12 cellular contexts compared by ENCODE assay signal in genomic region chr13:36343766-36344165, GRCh38. TPM values are rescaled to one million over a fixed set of nuclear protein-coding genes. Genes with fewer than 3 reads are reported as not detected.
DNase-seq lines count a peak whose midpoint lies in the region; ATAC-seq and TF ChIP-seq lines count a peak whose summit lies in the region.
"Had no signal": no experiment of that assay in that cellular context is flagged by ENCODE, and none has a peak within 500 bp of the region (broad histone marks: within the 10 kb centered on the region; RNA-seq: fewer than 3 reads in every experiment).

No MANE protein-coding gene starts in this region.

- H3K27ac Mint-ChIP-seq in CD4-positive, CD25-positive, alpha-beta regulatory T cell: peak overlapping the region in 2 of 3 donors; percentile 62 to 75
- no peak overlapping the region for H3K27ac Mint-ChIP-seq in neural crest cell (ENCODE audit: unreplicated experiment)

- H3K4me3 Mint-ChIP-seq in CD4-positive, CD25-positive, alpha-beta regulatory T cell: peak overlapping the region; percentile 26 to 71 (median 65)
- peak overlapping the region; percentile 99 for H3K4me3 Mint-ChIP-seq in neural crest cell

- intact Hi-C loops in dorsolateral prefrontal cortex (cut with DNase I): no loop called here

- peaks cover 4% of the 10 kb centered on the region for H3K36me3 Mint-ChIP-seq in CD4-positive, CD25-positive, alpha-beta regulatory T cell
- no peaks in the 10 kb centered on the region for H3K36me3 Mint-ChIP-seq in neural crest cell (ENCODE audit: low read depth)

- peaks cover 18% of the 10 kb centered on the region for H3K4me1 ChIP-seq in CD4-positive, CD25-positive, alpha-beta regulatory T cell (ENCODE audit: control insufficient read depth, insufficient read depth, low read length, poor library complexity, severe bottlenecking)

- H3K27me3 ChIP-seq in CD4-positive, CD25-positive, alpha-beta regulatory T cell (ENCODE audit: control insufficient read depth, insufficient read depth, low read length): no peaks in the 10 kb centered on the region
- H3K27me3 ChIP-seq in dorsolateral prefrontal cortex: no peaks in the 10 kb centered on the region
- H3K27me3 ChIP-seq: spleen had no signal

- DNase-seq in CD4-positive, CD25-positive, alpha-beta regulatory T cell: no peak
- DNase-seq in OCI-M1 (lab: John Stamatoyannopoulos, UW) (peak; percentile 59), dorsolateral prefrontal cortex (no peak), neural crest cell (ENCODE audit: low read depth, low spot score) (no peak), NCI-H146 treated with DMSO at 0.1 percent for 48 hours (lab: John Stamatoyannopoulos, UW; ENCODE audit: unreplicated experiment) (no peak), NCI-H1436 (lab: John Stamatoyannopoulos, UW) (no peak)
- DNase-seq in stimulated activated CD8-positive, alpha-beta memory T cell treated with anti-CD3 and anti-CD28 coated beads, Interleukin-4, amount 100 ng/mL, for 48 hours: no peak
- DNase-seq: activated naive CD4-positive, alpha-beta T cell treated with Interleukin-2 at 50 U/mL for 16 hours; DMS 273 treated with DMSO at 0.1 percent for 48 hours; spleen had no signal

- no peak for ATAC-seq in CD4-positive, CD25-positive, alpha-beta regulatory T cell (ENCODE audit: low read depth in 2 of 2)
- no peak for ATAC-seq in HG03469 (IDR thresholded peaks at IDR 0.05; ENCODE audit: unreplicated experiment)
- ATAC-seq: left lobe of liver had no signal

- peaks cover 0 to 2% (median 0%) of the 10 kb centered on the region in 7 donors for H3K9me3 Mint-ChIP-seq in CD4-positive, CD25-positive, alpha-beta regulatory T cell
- H3K9me3 Mint-ChIP-seq in neural crest cell: no peaks in the 10 kb centered on the region

- peaks cover 22% of the 10 kb centered on the region for H3K27me3 Mint-ChIP-seq in CD4-positive, CD25-positive, alpha-beta regulatory T cell
- no peaks in the 10 kb centered on the region for H3K27me3 Mint-ChIP-seq in neural crest cell (ENCODE audit: low read depth)

- H3K4me3 ChIP-seq in CD4-positive, CD25-positive, alpha-beta regulatory T cell (ENCODE audit: low read depth, low read length): no peak overlapping the region
- H3K4me3 ChIP-seq in dorsolateral prefrontal cortex: peak overlapping the region in 49 of 59 donors; percentile 66 to 94 (median 83)

- peaks cover 17 to 55% (median 26%) of the 10 kb centered on the region in 4 donors for H3K4me1 Mint-ChIP-seq in CD4-positive, CD25-positive, alpha-beta regulatory T cell
- H3K4me1 Mint-ChIP-seq in neural crest cell: peaks cover 39% of the 10 kb centered on the region

- no peaks in the 10 kb centered on the region for H3K9me3 ChIP-seq in CD4-positive, CD25-positive, alpha-beta regulatory T cell (ENCODE audit: control insufficient read depth in 2 of 2, low read length in 2 of 2)
- H3K9me3 ChIP-seq: spleen had no signal

- TF ChIP-seq CTCF in dorsolateral prefrontal cortex (IDR thresholded peaks at IDR 0.05 in 54 of 56, conservative IDR thresholded peaks at IDR 0.05 in 2 of 56; ENCODE audit: low read depth in 1 of 56, partially characterized antibody in 56 of 56): no peak
- no peak for TF ChIP-seq CTCF in neural crest cell (conservative IDR thresholded peaks at IDR 0.05)

- H3K36me3 ChIP-seq in CD4-positive, CD25-positive, alpha-beta regulatory T cell (ENCODE audit: control insufficient read depth, insufficient read depth, low read length): no peaks in the 10 kb centered on the region
- H3K36me3 ChIP-seq: spleen had no signal

- no peak overlapping the region for H3K27ac ChIP-seq in CD4-positive, CD25-positive, alpha-beta regulatory T cell (ENCODE audit: insufficient read depth, low read length, poor library complexity, severe bottlenecking)
- peak overlapping the region in 10 of 59 donors; percentile 17 to 99 (median 99) for H3K27ac ChIP-seq in dorsolateral prefrontal cortex

RNA-seq across cellular contexts. Expression of gene SPART, which starts 2.4 kb away (rescaled TPM):
- 6.7 TPM for total RNA-seq in CD4-positive, CD25-positive, alpha-beta regulatory T cell
- polyA plus RNA-seq in CD4-positive, CD25-positive, alpha-beta regulatory T cell: 10 to 100 TPM; 13.0 to 34.0 (median 27.0) TPM
- total RNA-seq in dorsolateral prefrontal cortex (100 to 1,000 TPM in 17 of 120 experiments, 10 to 100 TPM in 103; 62.9 to 138 (median 86.2) TPM), neural crest cell (70.6 and 70.9 TPM in 2 replicates)

RNA-seq across cellular contexts. Expression of gene CCDC169, which starts 46.2 kb away (rescaled TPM):
- not detected for total RNA-seq in CD4-positive, CD25-positive, alpha-beta regulatory T cell
- polyA plus RNA-seq in CD4-positive, CD25-positive, alpha-beta regulatory T cell: not detected
- total RNA-seq in dorsolateral prefrontal cortex (1 to 10 TPM in 118 of 120 experiments, under 1 TPM in 2; 0.84 to 8.8 (median 3.5) TPM), neural crest cell (1.7 and 3.5 TPM in 2 replicates)
